Comparison of ENCODE assay signal across 8 cellular contexts in genomic region chr19:1039646-1040475, GRCh38. TPM values are rescaled to one million over a fixed set of nuclear protein-coding genes. Genes with fewer than 3 reads are reported as not detected.
DNase-seq lines count a peak whose midpoint lies in the region; ATAC-seq, FAIRE-seq and TF ChIP-seq lines count a peak whose summit lies in the region.

TSS of gene ABCA7 (plus strand) at chr19:1040107. CDS start at chr19:1041362, 1,255 bp downstream.

- H3K4me2 ChIP-seq in keratinocyte (ENCODE audit: control insufficient read depth, extremely low read depth, insufficient read depth, low read depth, low read length), result peak within 1 kb of the TSS; percentile 96

- peaks cover 29% of the 10 kb centered on the region for H3K4me1 ChIP-seq in keratinocyte (ENCODE audit: control insufficient read depth, extremely low read depth, insufficient read depth, low read length)

- no peaks in the 10 kb centered on the region for H3K27me3 ChIP-seq in keratinocyte (ENCODE audit: control insufficient read depth, extremely low read depth, insufficient read depth, low read length)

- DNase-seq in AG10803 (ENCODE audit: low read depth) (peak; percentile 97), NCI-H460 (ENCODE audit: extremely low read depth, low read depth) (peak; percentile 91), cerebellar cortex (ENCODE audit: low spot score) (peak; percentile 98), keratinocyte (ENCODE audit: low read depth, low spot score) (peak; percentile 94)
- peak; percentile 99 to 100 (median 99) for DNase-seq in stimulated activated CD4-positive, alpha-beta T cell treated with anti-CD3 and anti-CD28 coated beads, Interleukin-12 subunit alpha, Interleukin-12 subunit beta, amount 100 ng/mL, for 48 hours (ENCODE audit: low read depth in 2 of 3, low spot score in 1 of 3)

- dilution Hi-C loops in keratinocyte (cut with MboI; ENCODE audit: extremely low pct_ligation_motif_present, low sequenced_read_pairs), result no loop called here

- TF ChIP-seq POLR2A in GM19099 (IDR thresholded peaks at IDR 0.05; ENCODE audit: extremely low read depth, insufficient read length, low read depth), result peak; percentile 62

- FAIRE-seq in keratinocyte (lab: Jason Lieb, UNC), result peak; percentile 23

- peak; percentile 59 for ATAC-seq in HG03378 (IDR thresholded peaks at IDR 0.05; ENCODE audit: unreplicated experiment)
- peak; percentile 97 to 98 for ATAC-seq in activated CD4-positive, CD25-positive, alpha-beta regulatory T cell treated with anti-CD3 and anti-CD28 coated beads, Interleukin-2, amount 50 U/mL, for 24 hours

- peak within 1 kb of the TSS; percentile 74 for H3K9ac ChIP-seq in keratinocyte (ENCODE audit: control insufficient read depth, extremely low read depth, insufficient read depth, low read length)

- peaks cover 9% of the 10 kb centered on the region for H4K20me1 ChIP-seq in keratinocyte (ENCODE audit: control insufficient read depth, extremely low read depth, insufficient read depth, low read length)

- H3K4me3 ChIP-seq in AG10803 (ENCODE audit: low read length) (peak within 1 kb of the TSS; percentile 59), keratinocyte (ENCODE audit: control insufficient read depth in 2 of 3, extremely low read depth in 1 of 3, insufficient read depth in 2 of 3, low read depth in 1 of 3, low read length in 3 of 3) (peak within 1 kb of the TSS; percentile 75 to 92 (median 80))

- peaks cover 9% of the 10 kb centered on the region for H3K79me2 ChIP-seq in keratinocyte (ENCODE audit: control insufficient read depth, insufficient read depth, low read length)

- H3K9me3 ChIP-seq in keratinocyte (ENCODE audit: control insufficient read depth, low read depth, low read length), result no peaks in the 10 kb centered on the region

- no peaks in the 10 kb centered on the region for H3K9me1 ChIP-seq in keratinocyte (ENCODE audit: control insufficient read depth, extremely low read depth, insufficient read depth, low read length)

- no peak within 1 kb of the TSS for H2AFZ ChIP-seq in keratinocyte (ENCODE audit: control insufficient read depth, low read length)

- no peak for TF ChIP-seq CTCF in AG10803 (conservative IDR thresholded peaks at IDR 0.05; ENCODE audit: low read length)
- TF ChIP-seq CTCF in keratinocyte (optimal IDR thresholded peaks at IDR 0.05 in 1 of 3, IDR thresholded peaks at IDR 0.05 in 1 of 3, conservative IDR thresholded peaks at IDR 0.05 in 1 of 3; ENCODE audit: extremely low read depth in 1 of 3, insufficient read depth in 2 of 3, low read length in 3 of 3), result peak in 1 of 3 experiments; percentile 3

- H3K36me3 ChIP-seq in keratinocyte (ENCODE audit: control insufficient read depth in 2 of 2, extremely low read depth in 1 of 2, insufficient read depth in 2 of 2, low read length in 2 of 2), result peaks cover 24 to 26% of the 10 kb centered on the region in 2 experiments

- peak within 1 kb of the TSS; percentile 62 for H3K27ac ChIP-seq in keratinocyte (ENCODE audit: control insufficient read depth, insufficient read depth, low read length)

RNA-seq across cellular contexts. Expression of gene ABCA7, which starts in this region (rescaled TPM):
- 14.0 and 20.0 TPM in 2 replicates for total RNA-seq in NCI-H460 (2014; rRNA removed; shearing (Covaris generic))
- polyA plus RNA-seq in NCI-H460 (2014; cell fraction: nucleus; rRNA removed), result 85.9 and 106 TPM in 2 replicates
- 7.4 to 11.0 TPM (median 7.9 TPM) in 3 replicates for polyA plus RNA-seq in keratinocyte
- polyA plus RNA-seq in keratinocyte (2011; ENCODE audit: low read depth), result 19.5 TPM
- polyA plus RNA-seq in keratinocyte (2011; cell fraction: cytosol; rRNA removed), result 2.5 and 4.0 TPM in 2 replicates
- polyA plus RNA-seq in keratinocyte (2011; cell fraction: nucleus; rRNA removed), result 52.2 and 76.0 TPM in 2 replicates
- polyA plus RNA-seq in keratinocyte (2012; ENCODE audit: low replicate concordance), result 24.8 and 30.3 TPM in 2 replicates
- polyA minus RNA-seq in keratinocyte, result 15.3 to 35.6 TPM (median 15.8 TPM) in 3 replicates
- polyA minus RNA-seq in keratinocyte (2011; cell fraction: cytosol; rRNA and poly(A)+ RNA removed), result 27.8 TPM
- 58.4 and 58.8 TPM in 2 replicates for polyA minus RNA-seq in keratinocyte (2011; cell fraction: nucleus; rRNA and poly(A)+ RNA removed)

Comparison
In these comparisons a context has a peak if more than half of its experiments do, and no peak if none do; other contexts are left out.
1. Peak in every context shown above with its lines: DNase-seq, ATAC-seq, H3K4me3 ChIP-seq and H3K27ac ChIP-seq.